8 cellular contexts compared by ENCODE assay signal in genomic region chr3:143885803-143886427, GRCh38. TPM values are rescaled to one million over a fixed set of nuclear protein-coding genes. Genes with fewer than 3 reads are reported as not detected.
DNase-seq lines count a peak whose midpoint lies in the region; ATAC-seq and TF ChIP-seq lines count a peak whose summit lies in the region.

No MANE protein-coding gene starts in this region.

- peaks cover 4% of the 10 kb centered on the region for H3K4me1 Mint-ChIP-seq in central memory CD8-positive, alpha-beta T cell

- no peak overlapping the region for H3K27ac Mint-ChIP-seq in central memory CD8-positive, alpha-beta T cell (ENCODE audit: low read depth)

- no peaks in the 10 kb centered on the region for H3K4me1 ChIP-seq in Peyer's patch

- H3K4me3 ChIP-seq in Peyer's patch: no peak overlapping the region

- no peaks in the 10 kb centered on the region for H3K36me3 Mint-ChIP-seq in central memory CD8-positive, alpha-beta T cell (ENCODE audit: insufficient read depth)

- no peaks in the 10 kb centered on the region for H3K36me3 ChIP-seq in Peyer's patch

- DNase-seq in activated gamma-delta T cell treated with Interleukin-2 at 50 U/mL for 16 hours (peak; percentile 9), activated gamma-delta T cell (lab: John Stamatoyannopoulos, UW) (no peak), Peyer's patch (no peak), lung microvascular endothelial cell (ENCODE audit: low read depth in 2 of 2) (peak; percentile 43 to 50), mesenteric fat pad (ENCODE audit: low spot score) (no peak)
- no peak for DNase-seq in central memory CD8-positive, alpha-beta T cell (ENCODE audit: low spot score in 2 of 2)

- ATAC-seq in GM21526 (IDR thresholded peaks at IDR 0.05; ENCODE audit: low FRiP score, unreplicated experiment) (peak; percentile 93), HG03575 (IDR thresholded peaks at IDR 0.05; ENCODE audit: extremely low read depth, insufficient number of reproducible peaks, low FRiP score, unreplicated experiment) (peak; percentile 87)
- peak; percentile 56 for ATAC-seq in central memory CD8-positive, alpha-beta T cell (replicated peaks; ENCODE audit: extremely low read depth, poor library complexity, severe bottlenecking)

- H3K27ac ChIP-seq in Peyer's patch: no peak overlapping the region

- peak; percentile 17 to 70 (median 48) for TF ChIP-seq CTCF in Peyer's patch (IDR thresholded peaks at IDR 0.05)

- TF ChIP-seq POLR2A in Peyer's patch (IDR thresholded peaks at IDR 0.05): no peak

- H3K4me3 Mint-ChIP-seq in central memory CD8-positive, alpha-beta T cell: no peak overlapping the region

- H3K27me3 ChIP-seq in Peyer's patch: no peaks in the 10 kb centered on the region

- H3K27me3 Mint-ChIP-seq in central memory CD8-positive, alpha-beta T cell: peaks cover 23% of the 10 kb centered on the region

- H3K9me3 Mint-ChIP-seq in central memory CD8-positive, alpha-beta T cell: no peaks in the 10 kb centered on the region

- H3K9me3 ChIP-seq in Peyer's patch: no peaks in the 10 kb centered on the region

RNA-seq across cellular contexts. Expression of gene SLC9A9, which starts 37.6 kb away (rescaled TPM):
- total RNA-seq in Peyer's patch (10 to 100 TPM in 1 of 4 donors, 1 to 10 TPM in 3; 2.1 to 40.4 (median 7.2) TPM), lung microvascular endothelial cell (3.7 and 7.1 TPM in 2 replicates), mesenteric fat pad (21.0 TPM)

Comparison
In these comparisons a context has a peak if more than half of its experiments do, and no peak if none do; other contexts are left out.
1. DNase-seq: peak in activated gamma-delta T cell treated with Interleukin-2 at 50 U/mL for 16 hours (single experiment) and lung microvascular endothelial cell (2 of 2); none in activated gamma-delta T cell (single experiment), Peyer's patch (0 of 3), central memory CD8-positive, alpha-beta T cell (0 of 2) and mesenteric fat pad (single experiment).
2. Peak in every context shown above with its lines, with median percentiles within 50 percentile points of each other: ATAC-seq.